Comparison of ENCODE assay signal across 1 cellular context in genomic region chr19:58203814-58204475, GRCh38.
TF ChIP-seq lines count a peak whose summit lies in the region.

No MANE protein-coding gene starts in this region.

TF ChIP-seq in GM23338, 12 proteins besides CTCF, POLR2A, EP300 and RAD21 (continued from another document):
- TF ChIP-seq ZNF462 (CRISPR knock-in tag; IDR thresholded peaks at IDR 0.05) (no peak), NANOG (IDR thresholded peaks at IDR 0.05; ENCODE audit: borderline replicate concordance) (no peak)
TF ChIP-seq in GM23338: peak in this region for 0.
